Comparison of ENCODE assay signal across 8 cellular contexts in the genomic region with DNA sequence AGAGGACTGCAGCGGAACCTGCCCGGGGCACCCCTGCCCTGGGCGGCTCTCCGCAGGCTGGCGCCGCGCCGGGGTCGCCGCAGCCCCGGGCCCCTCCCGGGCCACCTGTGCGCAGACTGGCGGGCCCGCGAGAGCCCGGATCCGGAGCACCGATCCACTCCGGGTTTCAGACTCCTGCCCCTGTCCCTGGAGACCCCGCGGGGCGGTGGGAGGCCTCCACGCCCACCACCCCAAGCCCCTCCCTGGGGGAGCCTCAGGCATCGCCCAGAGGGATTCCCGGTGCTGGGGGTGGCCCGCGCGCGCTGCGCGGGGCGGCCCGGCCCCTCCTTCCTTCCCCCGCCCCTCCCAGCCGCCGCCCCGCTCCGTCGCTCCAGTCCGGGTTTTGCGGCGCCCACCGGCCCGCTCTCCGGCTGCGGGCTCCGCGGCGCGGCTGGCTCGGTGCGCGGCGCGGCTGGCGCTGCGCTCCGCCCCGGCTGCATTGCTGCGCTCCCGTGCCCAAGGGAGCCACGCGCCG. TPM values are rescaled to one million over a fixed set of nuclear protein-coding genes. Genes with fewer than 3 reads are reported as not detected.
A peak's percentile ranks its signal among the peaks of the same experiment; 100 is the strongest.
DNase-seq lines count a peak whose midpoint lies in the region; ATAC-seq and TF ChIP-seq lines count a peak whose summit lies in the region.

A gene (plus strand): TSS at position 476 of the 514 bp plus-strand sequence. CDS start 192 bp downstream, outside the sequence.

- no peaks in the 10 kb centered on the region for H3K36me3 ChIP-seq in HAP-1 (replicated peaks)
- no peaks in the 10 kb centered on the region for H3K36me3 ChIP-seq in RWPE2 (ENCODE audit: low read depth)
- H3K36me3 ChIP-seq in iPS-15b (ENCODE audit: control insufficient read depth, insufficient read depth, low read length), result peaks cover 3% of the 10 kb centered on the region

- in situ Hi-C loops in HAP-1 (cut with MboI; ENCODE audit: low sequenced_read_pairs), result no loop called here

- H3K27ac ChIP-seq in AG04450 (ENCODE audit: low read depth, low read length), result no peak within 1 kb of the TSS
- H3K27ac ChIP-seq in RWPE2 (ENCODE audit: poor library complexity, severe bottlenecking), result no peak within 1 kb of the TSS

- POLR2A ChIA-PET in AG04450 (lab: Yijun Ruan, JAX), result no interaction called here
- POLR2A ChIA-PET in activated naive CD8-positive, alpha-beta T cell treated with anti-CD3 and anti-CD28 coated beads, Interleukin-2, amount 10 ng/mL, durations not matched to agents 7 days and 5 days (lab: Charles Lee), result no interaction called here

- H3K4me3 Mint-ChIP-seq in activated naive CD8-positive, alpha-beta T cell treated with anti-CD3 and anti-CD28 coated beads, Interleukin-2, amount 10 ng/mL, durations not matched to agents 7 days and 5 days, result peak within 1 kb of the TSS; percentile 73

- H3K36me3 Mint-ChIP-seq in activated naive CD8-positive, alpha-beta T cell treated with anti-CD3 and anti-CD28 coated beads, Interleukin-2, amount 10 ng/mL, durations not matched to agents 7 days and 5 days, result no peaks in the 10 kb centered on the region

- DNase-seq in AG04450 (ENCODE audit: low read depth, low spot score) (no peak), HAP-1 (ENCODE audit: low spot score in 2 of 2) (peak; percentile 35 to 79), RWPE2 (ENCODE audit: low spot score) (no peak), middle frontal gyrus (ENCODE audit: extremely low spot score, low spot score) (no peak)
- DNase-seq in activated naive CD8-positive, alpha-beta T cell treated with anti-CD3 and anti-CD28 coated beads, Interleukin-2, amount 10 ng/mL, durations not matched to agents 7 days and 5 days, result peak; percentile 80
- peak; percentile 65 to 75 for DNase-seq in stimulated activated CD4-positive, alpha-beta T cell treated with anti-CD3 and anti-CD28 coated beads, Interleukin-2, amount 100 ng/mL, for 24 hours

- H3K4me1 Mint-ChIP-seq in activated naive CD8-positive, alpha-beta T cell treated with anti-CD3 and anti-CD28 coated beads, Interleukin-2, amount 10 ng/mL, durations not matched to agents 7 days and 5 days, result peaks cover 14% of the 10 kb centered on the region

- ATAC-seq in RWPE2 (ENCODE audit: low read depth) (peak; percentile 7; the same call in 1 of the 3 replicates), HG02852 (IDR thresholded peaks at IDR 0.05; ENCODE audit: unreplicated experiment) (no peak)
- ATAC-seq in activated naive CD8-positive, alpha-beta T cell treated with anti-CD3 and anti-CD28 coated beads, Interleukin-2, amount 10 ng/mL, durations not matched to agents 7 days and 5 days (ENCODE audit: low read depth), result peak; percentile 65

- H3K27ac Mint-ChIP-seq in activated naive CD8-positive, alpha-beta T cell treated with anti-CD3 and anti-CD28 coated beads, Interleukin-2, amount 10 ng/mL, durations not matched to agents 7 days and 5 days, result no peak within 1 kb of the TSS

- H3K4me3 ChIP-seq in AG04450 (ENCODE audit: low read depth, low read length) (peak within 1 kb of the TSS; percentile 17; the same call in 1 of the 2 replicates), HAP-1 (peak within 1 kb of the TSS; percentile 30), RWPE2 (ENCODE audit: severe bottlenecking) (peak within 1 kb of the TSS; percentile 22), iPS-15b (ENCODE audit: low read depth, low read length) (peak within 1 kb of the TSS; percentile 66)

- no peak within 1 kb of the TSS for H3K9ac ChIP-seq in iPS-15b (ENCODE audit: low read depth, low read length)

- H3K27me3 ChIP-seq in AG04450 (ENCODE audit: control insufficient read depth, insufficient read depth, low read length) (peaks cover 51% of the 10 kb centered on the region), HAP-1 (ENCODE audit: low read depth) (peaks cover 39% of the 10 kb centered on the region), RWPE2 (ENCODE audit: insufficient read depth, poor library complexity, severe bottlenecking) (peaks cover 72% of the 10 kb centered on the region), iPS-15b (ENCODE audit: control insufficient read depth, insufficient read depth, low read length) (peaks cover 49% of the 10 kb centered on the region)

- H3K9me3 Mint-ChIP-seq in activated naive CD8-positive, alpha-beta T cell treated with anti-CD3 and anti-CD28 coated beads, Interleukin-2, amount 10 ng/mL, durations not matched to agents 7 days and 5 days, result no peaks in the 10 kb centered on the region

- H3K4me1 ChIP-seq in HAP-1, result no peaks in the 10 kb centered on the region; the same call in 1 of the 2 replicates
- H3K4me1 ChIP-seq in RWPE2 (ENCODE audit: insufficient read depth, poor library complexity, severe bottlenecking), result no peaks in the 10 kb centered on the region
- no peaks in the 10 kb centered on the region for H3K4me1 ChIP-seq in iPS-15b (ENCODE audit: control insufficient read depth, insufficient read depth, low read length)

- no peaks in the 10 kb centered on the region; the same call in 1 of the 2 replicates for H3K9me3 ChIP-seq in AG04450 (ENCODE audit: control insufficient read depth, insufficient read depth, low read length)
- no peaks in the 10 kb centered on the region for H3K9me3 ChIP-seq in HAP-1
- no peaks in the 10 kb centered on the region for H3K9me3 ChIP-seq in RWPE2 (ENCODE audit: severe bottlenecking)
- H3K9me3 ChIP-seq in iPS-15b (ENCODE audit: control insufficient read depth, insufficient read depth, low read length), result no peaks in the 10 kb centered on the region

- CTCF ChIA-PET in AG04450 (lab: Charles Lee), result no interaction called here

- peaks cover 62% of the 10 kb centered on the region for H3K27me3 Mint-ChIP-seq in activated naive CD8-positive, alpha-beta T cell treated with anti-CD3 and anti-CD28 coated beads, Interleukin-2, amount 10 ng/mL, durations not matched to agents 7 days and 5 days

- TF ChIP-seq CTCF in AG04450 (IDR thresholded peaks at IDR 0.05; ENCODE audit: low read depth, low read length), result no peak
- no peak for TF ChIP-seq CTCF in RWPE2 (IDR thresholded peaks at IDR 0.05; ENCODE audit: poor library complexity, severe bottlenecking)

RNA-seq across cellular contexts. Expression of the gene that starts here (rescaled TPM):
- polyA plus RNA-seq in AG04450 (2011; rRNA removed), result not detected in 2 replicates
- polyA minus RNA-seq in AG04450 (2011; rRNA and poly(A)+ RNA removed), result not detected in 2 replicates
- total RNA-seq in activated naive CD8-positive, alpha-beta T cell treated with anti-CD3 and anti-CD28 coated beads, Interleukin-2, amount 10 ng/mL, durations not matched to agents 7 days and 5 days, result not detected

Comparison
In these comparisons a context has a peak if more than half of its experiments do, and no peak if none do; other contexts are left out.
1. Peak in DNase-seq and ATAC-seq in activated naive CD8-positive, alpha-beta T cell treated with anti-CD3 and anti-CD28 coated beads, Interleukin-2, amount 10 ng/mL, durations not matched to agents 7 days and 5 days; RNA of the gene not detected or under 1 TPM.
2. DNase-seq: peak in HAP-1 (2 of 2) and stimulated activated CD4-positive, alpha-beta T cell treated with anti-CD3 and anti-CD28 coated beads, Interleukin-2, amount 100 ng/mL, for 24 hours (2 of 2); none in AG04450 (single experiment), RWPE2 (single experiment) and middle frontal gyrus (single experiment).
3. Peak in every context shown above with its lines, with median percentiles within 50 percentile points of each other: H3K4me3 ChIP-seq.